20 cellular contexts compared by ENCODE assay signal in genomic region chr16:67388591-67388990, GRCh38. TPM values are rescaled to one million over a fixed set of nuclear protein-coding genes. Genes with fewer than 3 reads are reported as not detected.
DNase-seq lines count a peak whose midpoint lies in the region; ATAC-seq and TF ChIP-seq lines count a peak whose summit lies in the region.
"Had no signal": no experiment of that assay in that cellular context is flagged by ENCODE, and none has a peak within 500 bp of the region (broad histone marks: within the 10 kb centered on the region; RNA-seq: fewer than 3 reads in every experiment).

No MANE protein-coding gene starts in this region.

- H3K27me3 Mint-ChIP-seq in neural progenitor cell (ENCODE audit: insufficient read depth, low read depth): peaks cover 4% of the 10 kb centered on the region

- H3K9me3 Mint-ChIP-seq in neural progenitor cell: no peaks in the 10 kb centered on the region
- H3K9me3 Mint-ChIP-seq: CD8-positive, alpha-beta memory T cell had no signal

- no peak overlapping the region for H3K27ac ChIP-seq in left ventricle myocardium inferior (replicated peaks)
- H3K27ac ChIP-seq in dorsolateral prefrontal cortex: peak overlapping the region in 52 of 59 donors; percentile 2 to 99 (median 95)
- no peak overlapping the region for H3K27ac ChIP-seq in neural progenitor cell
- H3K27ac ChIP-seq: GM23248, SJCRH30 had no signal

- H4K20me1 ChIP-seq in neural progenitor cell (ENCODE audit: low read depth): peaks cover under 1% of the 10 kb centered on the region

- H3K9me3 ChIP-seq in left ventricle myocardium inferior (replicated peaks) (no peaks in the 10 kb centered on the region), neural progenitor cell (ENCODE audit: low read depth) (no peaks in the 10 kb centered on the region)
- H3K9me3 ChIP-seq: MG63, SJCRH30 had no signal

- peaks cover 46% of the 10 kb centered on the region for H3K4me1 Mint-ChIP-seq in neural progenitor cell

- peak overlapping the region; percentile 88 for H3K27ac Mint-ChIP-seq in neural progenitor cell
- H3K27ac Mint-ChIP-seq: CD8-positive, alpha-beta memory T cell had no signal

- DNase-seq in cardiac septum (ENCODE audit: low spot score): peak; percentile 24
- DNase-seq in left ventricle myocardium inferior: no peak
- DNase-seq in dorsolateral prefrontal cortex: peak in 2 of 10 donors; percentile 21 to 25
- no peak for DNase-seq in neural progenitor cell (ENCODE audit: low spot score)
- no peak for DNase-seq in NCI-H510A treated with DMSO at 0.1 percent for 48 hours (lab: John Stamatoyannopoulos, UW)
- DNase-seq: ACHN; CD8-positive, alpha-beta memory T cell; DMS79 treated with DMSO at 0.1 percent for 48 hours; Kasumi-1; NCI-H1048; NCI-H1436; NCI-H1930; NCI-H526 treated with DMSO at 0.1 percent for 48 hours; SJCRH30 had no signal

- no peaks in the 10 kb centered on the region for H3K79me2 ChIP-seq in neural progenitor cell (ENCODE audit: low read depth)

- H3K4me3 ChIP-seq in left ventricle myocardium inferior (no peak overlapping the region), dorsolateral prefrontal cortex (no peak overlapping the region), neural progenitor cell (no peak overlapping the region)
- H3K4me3 ChIP-seq: GM23248, MG63, SJCRH30 had no signal

- H3K4me3 Mint-ChIP-seq in neural progenitor cell: no peak overlapping the region
- H3K4me3 Mint-ChIP-seq: CD8-positive, alpha-beta memory T cell had no signal

- intact Hi-C loops in cardiac septum (cut with DNase I): no loop called here
- intact Hi-C loops in left ventricle myocardium inferior (cut with micrococcal nuclease): no loop called here
- intact Hi-C loops in dorsolateral prefrontal cortex (cut with DNase I): no loop called here

- no peak overlapping the region for H3K4me2 ChIP-seq in neural progenitor cell

- H3F3A ChIP-seq in neural progenitor cell (ENCODE audit: low read depth): peaks cover 7% of the 10 kb centered on the region

- H3K4me1 ChIP-seq in left ventricle myocardium inferior (peaks cover 27% of the 10 kb centered on the region), neural progenitor cell (peaks cover 21% of the 10 kb centered on the region)

- H3K36me3 ChIP-seq in left ventricle myocardium inferior (no peaks in the 10 kb centered on the region), neural progenitor cell (no peaks in the 10 kb centered on the region)
- H3K36me3 ChIP-seq: MG63, SJCRH30 had no signal

- no peak overlapping the region for H2AFZ ChIP-seq in neural progenitor cell (replicated peaks)
- H2AFZ ChIP-seq: GM23248 had no signal

- H3K27me3 ChIP-seq in left ventricle myocardium inferior (ENCODE audit: low read depth): peaks cover 1% of the 10 kb centered on the region
- H3K27me3 ChIP-seq in dorsolateral prefrontal cortex: peaks cover 0 to 3% (median 0%) of the 10 kb centered on the region in 45 donors
- peaks cover 28% of the 10 kb centered on the region for H3K27me3 ChIP-seq in neural progenitor cell
- H3K27me3 ChIP-seq: MG63, SJCRH30 had no signal

- no peak for TF ChIP-seq CTCF in left ventricle myocardium inferior (IDR thresholded peaks at IDR 0.05; ENCODE audit: borderline replicate concordance)
- TF ChIP-seq CTCF in dorsolateral prefrontal cortex (IDR thresholded peaks at IDR 0.05 in 54 of 56, conservative IDR thresholded peaks at IDR 0.05 in 2 of 56; ENCODE audit: low read depth in 1 of 56, partially characterized antibody in 56 of 56): no peak
- no peak for TF ChIP-seq CTCF in neural progenitor cell (IDR thresholded peaks at IDR 0.05)

- no peak overlapping the region for H3K9ac ChIP-seq in neural progenitor cell
- H3K9ac ChIP-seq: GM23248 had no signal

- no peaks in the 10 kb centered on the region for H3K36me3 Mint-ChIP-seq in neural progenitor cell
- H3K36me3 Mint-ChIP-seq: CD8-positive, alpha-beta memory T cell had no signal

- ATAC-seq in GM21447 (IDR thresholded peaks at IDR 0.05; ENCODE audit: unreplicated experiment) (no peak), GM18517 (IDR thresholded peaks at IDR 0.05; ENCODE audit: unreplicated experiment) (no peak)
- ATAC-seq: HCT116, Panc1 had no signal

RNA-seq across cellular contexts. Expression of gene TPPP3, which starts 4.7 kb away (rescaled TPM):
- total RNA-seq in cardiac septum: 9.6 TPM
- total RNA-seq in left ventricle myocardium inferior: 15.5 TPM
- 100 to 1,000 TPM in 32 of 120 experiments, 10 to 100 TPM in 88; 25.3 to 256 (median 73.1) TPM for total RNA-seq in dorsolateral prefrontal cortex
- total RNA-seq in neural progenitor cell (ENCODE audit: low replicate concordance): 0.96 TPM in 1 of 2 replicates, not detected in the other
- total RNA-seq: CD8-positive, alpha-beta memory T cell; GM23248 had no signal

RNA-seq across cellular contexts. Expression of gene ZDHHC1, which starts 27.7 kb away (rescaled TPM):
- total RNA-seq in cardiac septum: 4.6 TPM
- total RNA-seq in left ventricle myocardium inferior: 2.9 TPM
- 10 to 100 TPM in 81 of 120 experiments, 1 to 10 TPM in 39; 5.3 to 22.6 (median 11.7) TPM for total RNA-seq in dorsolateral prefrontal cortex
- total RNA-seq in neural progenitor cell (ENCODE audit: low replicate concordance): 1.5 and 2.2 TPM in 2 replicates
- total RNA-seq: SJCRH30 had no signal

RNA-seq across cellular contexts. Expression of gene HSD11B2, which starts 42.3 kb away (rescaled TPM):
- total RNA-seq in cardiac septum (0.27 TPM), left ventricle myocardium inferior (0.99 TPM), dorsolateral prefrontal cortex (10 to 100 TPM in 24 of 120 experiments, 1 to 10 TPM in 89, under 1 TPM in 7; 0.58 to 24.5 (median 6.2) TPM), neural progenitor cell (ENCODE audit: low replicate concordance) (1.6 TPM in 1 of 2 replicates, not detected in the other)
- total RNA-seq: GM23248 had no signal

Comparison
In these comparisons a context has a peak if more than half of its experiments do, and no peak if none do; other contexts are left out.
1. H3K27ac ChIP-seq: peak in dorsolateral prefrontal cortex (52 of 59); none in left ventricle myocardium inferior (single experiment) and neural progenitor cell (single experiment).